Comparison of ENCODE assay signal across 7 cellular contexts in the genomic region with DNA sequence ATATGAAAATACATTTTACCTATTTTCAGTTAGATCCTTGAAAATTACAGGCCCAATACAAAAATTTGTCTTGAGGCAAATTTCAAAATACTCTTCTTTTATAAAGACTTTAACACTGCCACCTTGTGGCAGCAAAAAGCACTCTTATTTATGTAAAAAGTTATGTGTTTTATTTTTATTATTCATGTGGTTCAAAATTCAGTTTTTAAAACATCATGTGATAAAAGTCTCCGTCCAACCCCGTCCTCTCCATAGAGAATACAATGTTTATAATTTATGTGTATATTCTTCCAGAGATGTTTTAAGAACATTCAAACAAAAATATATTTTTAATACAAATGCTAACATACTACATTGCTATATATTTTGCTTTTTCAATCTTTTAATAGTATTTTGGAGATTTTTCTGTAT. TPM values are rescaled to one million over a fixed set of nuclear protein-coding genes. Genes with fewer than 3 reads are reported as not detected.
DNase-seq lines count a peak whose midpoint lies in the region; ATAC-seq, FAIRE-seq and TF ChIP-seq lines count a peak whose summit lies in the region.

No MANE protein-coding gene starts in this region.

- no peaks in the 10 kb centered on the region for H3K36me3 Mint-ChIP-seq in activated B cell treated with CpG ODN at 0.5 μM for 24 hours (ENCODE audit: low read depth)

- TF ChIP-seq POLR2A in NB4 (IDR thresholded peaks at IDR 0.05; ENCODE audit: extremely low read depth, insufficient read length) = no peak

- POLR2A ChIA-PET in activated B cell treated with CpG ODN at 0.5 μM for 24 hours (lab: Charles Lee) = no interaction called here

- peaks cover 7% of the 10 kb centered on the region for H3K4me1 Mint-ChIP-seq in activated B cell treated with CpG ODN at 0.5 μM for 24 hours

- peak overlapping the region; percentile 76 for H3K4me3 Mint-ChIP-seq in activated B cell treated with CpG ODN at 0.5 μM for 24 hours

- DNase-seq in GM04504 (ENCODE audit: low read depth) (peak; percentile 20), NB4 (ENCODE audit: low read depth) (peak; percentile 56), activated B cell treated with CpG ODN at 0.5 μM for 24 hours (no peak), inferior parietal cortex (ENCODE audit: extremely low spot score) (peak; percentile 71), urothelium cell line (ENCODE audit: low spot score) (no peak), AG08396 (ENCODE audit: low spot score) (no peak)

- intact Hi-C loops in activated B cell treated with CpG ODN at 0.5 μM for 24 hours (cut with micrococcal nuclease) = loop anchor here (1.0 to 2.0 kb wide), 6 partner anchors 38 to 658 kb away; partner anchors contain the start of gene TRIM59

- CTCF ChIA-PET in activated B cell treated with CpG ODN at 0.5 μM for 24 hours (lab: Charles Lee) = interaction anchor here (1.2 to 1.5 kb wide), 2 partner anchors 602 to 1220 kb away, joined by 3 to 4 read pairs; no protein-coding TSS in a partner anchor

- no peaks in the 10 kb centered on the region for H3K9me3 Mint-ChIP-seq in activated B cell treated with CpG ODN at 0.5 μM for 24 hours

- peak; percentile 25 for ATAC-seq in activated B cell treated with CpG ODN at 0.5 μM for 24 hours (ENCODE audit: low read depth)
- ATAC-seq in GM19035 (IDR thresholded peaks at IDR 0.05; ENCODE audit: unreplicated experiment) = no peak

- H3K27ac Mint-ChIP-seq in activated B cell treated with CpG ODN at 0.5 μM for 24 hours = no peak overlapping the region

- no peak for FAIRE-seq in urothelium cell line (lab: Jason Lieb, UNC)

- H3K27me3 Mint-ChIP-seq in activated B cell treated with CpG ODN at 0.5 μM for 24 hours = no peaks in the 10 kb centered on the region

- H3K4me3 ChIP-seq in NB4 (ENCODE audit: low read depth, low read length) = no peak overlapping the region

- TF ChIP-seq CTCF in NB4 (IDR thresholded peaks at IDR 0.05; ENCODE audit: low read depth, low read length) = peak; percentile 38
- peak; percentile 62 for TF ChIP-seq CTCF in activated B cell treated with CpG ODN at 0.5 μM for 24 hours (IDR thresholded peaks at IDR 0.05)

RNA-seq across cellular contexts. Expression of gene TRIM59, which starts 36.9 kb away (rescaled TPM):
- total RNA-seq in activated B cell treated with CpG ODN at 0.5 μM for 24 hours = 23.4 TPM in 2 replicates

Comparison
In these comparisons a context has a peak if more than half of its experiments do, and no peak if none do; other contexts are left out.
1. DNase-seq: peak in GM04504 (single experiment), NB4 (single experiment) and inferior parietal cortex (single experiment); none in activated B cell treated with CpG ODN at 0.5 μM for 24 hours (single experiment), urothelium cell line (single experiment) and AG08396 (single experiment).